ENCODE assay signal across 22 cellular contexts in genomic region chr9:107105784-107106183, GRCh38.
A peak's percentile ranks its signal among the peaks of the same experiment; 100 is the strongest.
DNase-seq lines count a peak whose midpoint lies in the region; ATAC-seq and TF ChIP-seq lines count a peak whose summit lies in the region.
"Had no signal": no experiment of that assay in that cellular context is flagged by ENCODE, and none has a peak within 500 bp of the region (broad histone marks: within the 10 kb centered on the region; RNA-seq: fewer than 3 reads in every experiment).

No MANE protein-coding gene starts in this region.

- peak; percentile 64 for ATAC-seq in left colon
- ATAC-seq: A549, PC-3 had no signal

- H3K27me3 ChIP-seq in BE2C, result no peaks in the 10 kb centered on the region

- TF ChIP-seq CTCF in BE2C (IDR thresholded peaks at IDR 0.05; ENCODE audit: low read depth, low read length), result no peak

- no peak overlapping the region for H3K4me3 ChIP-seq in BE2C (ENCODE audit: low read depth, low read length)
- H3K4me3 ChIP-seq: A549 had no signal

- H3K4me1 ChIP-seq in BE2C, result no peaks in the 10 kb centered on the region
- H3K4me1 ChIP-seq: A549 had no signal

- H3K36me3 ChIP-seq in BE2C, result no peaks in the 10 kb centered on the region

- intact Hi-C loops in left colon (cut with DNase I, micrococcal nuclease), result no loop called here

- DNase-seq in DMS 273 treated with DMSO at 0.1 percent for 48 hours (lab: John Stamatoyannopoulos, UW) (peak; percentile 74), NCI-H1694 (lab: John Stamatoyannopoulos, UW) (peak; percentile 17), NCI-H524 treated with DMSO at 0.1 percent for 48 hours (lab: John Stamatoyannopoulos, UW) (peak; percentile 95), left colon (no peak), activated gamma-delta T cell (lab: John Stamatoyannopoulos, UW) (no peak), BE2C (no peak)
- DNase-seq in stimulated activated CD4-positive, alpha-beta T cell treated with anti-CD3 and anti-CD28 coated beads, Interleukin-12 subunit alpha, Interleukin-12 subunit beta, amount 100 ng/mL, for 4 hours, result no peak
- DNase-seq: AML-193; C1 segment of cervical spinal cord; CD4-positive, alpha-beta memory T cell; COR-L47; DND-41; NCI-H1048; NCI-H1417 treated with DMSO at 0.1 percent for 48 hours; NCI-H187 treated with DMSO at 0.1 percent for 48 hours; NCI-H446; NCI-H748 treated with DMSO at 0.1 percent for 48 hours; NK-92 treated with Interleukin-12 subunit alpha and Interleukin-12 subunit beta, amount 100 ng/mL, for 24 hours; PC-3; SK-N-SH; SW 1271 had no signal

- H3K9me3 ChIP-seq in BE2C, result no peaks in the 10 kb centered on the region
- H3K9me3 ChIP-seq: A549, SK-N-SH had no signal

Comparison
In these comparisons a context has a peak if more than half of its experiments do, and no peak if none do; other contexts are left out.
1. DNase-seq: peak in DMS 273 treated with DMSO at 0.1 percent for 48 hours (single experiment), NCI-H1694 (single experiment) and NCI-H524 treated with DMSO at 0.1 percent for 48 hours (single experiment); none in left colon (0 of 2), activated gamma-delta T cell (single experiment), stimulated activated CD4-positive, alpha-beta T cell treated with anti-CD3 and anti-CD28 coated beads, Interleukin-12 subunit alpha, Interleukin-12 subunit beta, amount 100 ng/mL, for 4 hours (single experiment) and BE2C (single experiment).